Comparison of ENCODE assay signal across 8 cellular contexts in the genomic region with DNA sequence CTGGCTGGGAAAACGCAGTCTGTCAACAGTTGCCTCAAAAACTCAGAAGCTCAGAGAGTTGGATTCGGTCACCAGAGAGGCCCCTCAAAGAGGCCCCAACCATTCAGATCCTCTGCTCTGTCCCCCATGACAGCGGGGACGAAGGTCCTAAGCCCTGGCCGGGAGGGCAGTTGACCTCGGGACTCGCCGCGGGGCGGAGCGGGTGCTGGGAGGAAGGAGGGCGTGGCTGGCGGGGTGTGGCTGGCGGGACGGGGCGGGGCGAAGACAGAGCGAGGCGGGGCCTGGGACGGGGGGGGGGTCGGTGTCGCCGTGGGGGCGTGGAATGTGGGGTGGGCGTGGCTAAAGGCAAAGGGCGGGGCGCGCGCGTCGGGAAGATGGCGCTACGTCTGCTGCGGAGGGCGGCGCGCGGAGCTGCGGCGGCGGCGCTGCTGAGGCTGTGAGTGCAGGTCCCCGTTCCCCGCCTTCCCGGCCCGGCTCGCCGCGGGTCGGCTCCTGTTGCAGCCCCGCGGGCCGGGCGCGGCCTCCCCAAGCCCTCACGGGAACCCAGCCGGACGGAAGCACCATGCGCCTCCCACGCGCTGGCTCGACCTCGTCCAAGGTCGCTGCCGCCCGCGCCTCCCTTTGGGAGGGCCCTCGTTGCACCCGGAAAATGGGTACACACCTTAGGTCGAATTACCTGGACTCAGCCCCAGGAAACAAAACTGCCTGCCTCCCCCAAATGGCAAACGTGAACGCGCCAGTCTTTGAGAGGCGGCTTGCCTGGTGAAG. TPM values are rescaled to one million over a fixed set of nuclear protein-coding genes. Genes with fewer than 3 reads are reported as not detected.
DNase-seq lines count a peak whose midpoint lies in the region; ATAC-seq and TF ChIP-seq lines count a peak whose summit lies in the region.

CLYBL (plus strand) TSS at position 369 of the 768 bp plus-strand sequence.

- H3K36me3 Mint-ChIP-seq in activated naive CD8-positive, alpha-beta T cell treated with anti-CD3 and anti-CD28 coated beads, Interleukin-2, amount 10 ng/mL, durations not matched to agents 7 days and 5 days: no peaks in the 10 kb centered on the region

- H3K9ac ChIP-seq in MM.1S (ENCODE audit: low read length) (peak within 1 kb of the TSS; percentile 78), trophoblast cell (ENCODE audit: low read length) (no peak within 1 kb of the TSS)

- peak within 1 kb of the TSS; percentile 83 for H3K4me3 ChIP-seq in GM06990 (replicated peaks; ENCODE audit: low read depth, low read length)
- H3K4me3 ChIP-seq in MM.1S (ENCODE audit: low read length): peak within 1 kb of the TSS; percentile 68
- H3K4me3 ChIP-seq in trophoblast cell (ENCODE audit: low read depth, low read length): peak within 1 kb of the TSS; percentile 80
- peak within 1 kb of the TSS; percentile 45 to 87 (median 73) for H3K4me3 ChIP-seq in transverse colon

- H3K27me3 ChIP-seq in GM06990 (replicated peaks; ENCODE audit: control insufficient read depth, insufficient read depth, low read length) (no peaks in the 10 kb centered on the region), MM.1S (replicated peaks; ENCODE audit: insufficient read depth, low read length) (no peaks in the 10 kb centered on the region), trophoblast cell (ENCODE audit: insufficient read depth, low read length) (no peaks in the 10 kb centered on the region), transverse colon (no peaks in the 10 kb centered on the region)

- H4K12ac ChIP-seq in trophoblast cell (ENCODE audit: low read depth, low read length): peak within 1 kb of the TSS; percentile 93

- peak within 1 kb of the TSS; percentile 40 for H3K4ac ChIP-seq in trophoblast cell (ENCODE audit: low read depth, low read length)

- no peak for TF ChIP-seq EP300 in transverse colon (IDR thresholded peaks at IDR 0.05; ENCODE audit: low read depth)

- H2AFZ ChIP-seq in MM.1S (ENCODE audit: low read length) (peak within 1 kb of the TSS; percentile 72), trophoblast cell (ENCODE audit: insufficient read depth, low read length, poor library complexity) (peak within 1 kb of the TSS; percentile 99)

- no peak within 1 kb of the TSS for H2BK5ac ChIP-seq in trophoblast cell (ENCODE audit: low read depth, low read length, poor library complexity)

- H3K79me2 ChIP-seq in MM.1S (ENCODE audit: low read length) (no peaks in the 10 kb centered on the region; the same call in 1 of the 2 replicates), trophoblast cell (ENCODE audit: control insufficient read depth, insufficient read depth, low read length, poor library complexity) (peaks cover 3% of the 10 kb centered on the region)

- peak within 1 kb of the TSS; percentile 89 for H3K27ac Mint-ChIP-seq in activated naive CD8-positive, alpha-beta T cell treated with anti-CD3 and anti-CD28 coated beads, Interleukin-2, amount 10 ng/mL, durations not matched to agents 7 days and 5 days

- H3K18ac ChIP-seq in trophoblast cell (ENCODE audit: low read length): peak within 1 kb of the TSS; percentile 92

- peaks cover 4% of the 10 kb centered on the region for H3K4me1 ChIP-seq in MM.1S (ENCODE audit: low read length)
- peaks cover 3 to 8% of the 10 kb centered on the region in 2 experiments for H3K4me1 ChIP-seq in trophoblast cell (ENCODE audit: control insufficient read depth in 1 of 2, insufficient read depth in 2 of 2, low read length in 2 of 2)
- peaks cover 0 to 25% (median 12%) of the 10 kb centered on the region in 4 donors for H3K4me1 ChIP-seq in transverse colon

- no peak for TF ChIP-seq CTCF in GM06990 (IDR thresholded peaks at IDR 0.05; ENCODE audit: insufficient read depth, low read length, poor library complexity, severe bottlenecking)
- TF ChIP-seq CTCF in MM.1S (IDR thresholded peaks at IDR 0.05; ENCODE audit: low read length): no peak
- peak in 1 of 5 experiments; percentile 3 for TF ChIP-seq CTCF in transverse colon (IDR thresholded peaks at IDR 0.05)

- DNase-seq in GM06990 (ENCODE audit: extremely low read depth, insufficient read length) (peak; percentile 91), HCEC 1CT (peak; percentile 80), MM.1S (peak; percentile 87), SKM-1 treated with dmso at 0.1 percent for 144 hours (lab: John Stamatoyannopoulos, UW; ENCODE audit: unreplicated experiment) (peak; percentile 62), Right ventricle myocardium superior (peak; percentile 94), trophoblast cell (peak; percentile 68 to 83), transverse colon (peak; percentile 93)
- peak; percentile 94 for DNase-seq in activated naive CD8-positive, alpha-beta T cell treated with anti-CD3 and anti-CD28 coated beads, Interleukin-2, amount 10 ng/mL, durations not matched to agents 7 days and 5 days

- POLR2A ChIA-PET in activated naive CD8-positive, alpha-beta T cell treated with anti-CD3 and anti-CD28 coated beads, Interleukin-2, amount 10 ng/mL, durations not matched to agents 7 days and 5 days (lab: Charles Lee): interaction anchor here (0.8 to 2.4 kb wide), 5 partner anchors 8 to 105 kb away, joined by 3 to 10 read pairs (median 4); partner anchors contain the start of gene TM9SF2

- TF ChIP-seq POLR2A in transverse colon (IDR thresholded peaks at IDR 0.05): peak; percentile 50

- peaks cover 24% of the 10 kb centered on the region for H3K4me1 Mint-ChIP-seq in activated naive CD8-positive, alpha-beta T cell treated with anti-CD3 and anti-CD28 coated beads, Interleukin-2, amount 10 ng/mL, durations not matched to agents 7 days and 5 days

- intact Hi-C loops in Right ventricle myocardium superior (cut with DNase I): no loop called here
- intact Hi-C loops in transverse colon (cut with DNase I; ENCODE audit: low total_unique reads): no loop called here

- H2BK120ac ChIP-seq in trophoblast cell (ENCODE audit: insufficient read depth, low read length, poor library complexity): peak within 1 kb of the TSS; percentile 96

- H3K27ac ChIP-seq in MM.1S (ENCODE audit: low read length): peak within 1 kb of the TSS; percentile 88
- H3K27ac ChIP-seq in trophoblast cell (ENCODE audit: low read depth, low read length): no peak within 1 kb of the TSS
- H3K27ac ChIP-seq in transverse colon: peak within 1 kb of the TSS; percentile 87 to 93 (median 90)

- H4K20me1 ChIP-seq in MM.1S (ENCODE audit: insufficient read depth, low read length): no peaks in the 10 kb centered on the region

- H2BK12ac ChIP-seq in trophoblast cell (ENCODE audit: low read length): peak within 1 kb of the TSS; percentile 54

- H3K14ac ChIP-seq in trophoblast cell (ENCODE audit: low read length): peak within 1 kb of the TSS; percentile 86

- peak within 1 kb of the TSS; percentile 84 for H3K4me3 Mint-ChIP-seq in activated naive CD8-positive, alpha-beta T cell treated with anti-CD3 and anti-CD28 coated beads, Interleukin-2, amount 10 ng/mL, durations not matched to agents 7 days and 5 days

- H3K23ac ChIP-seq in trophoblast cell (ENCODE audit: low read length): no peak within 1 kb of the TSS

- peak within 1 kb of the TSS; percentile 89 for H3K4me2 ChIP-seq in MM.1S (ENCODE audit: low read depth, low read length)
- H3K4me2 ChIP-seq in trophoblast cell (ENCODE audit: low read length): peak within 1 kb of the TSS; percentile 72

- H3K36me3 ChIP-seq in GM06990 (ENCODE audit: control insufficient read depth, insufficient read depth, low read length) (no peaks in the 10 kb centered on the region), MM.1S (replicated peaks; ENCODE audit: insufficient read depth, low read length) (no peaks in the 10 kb centered on the region), trophoblast cell (ENCODE audit: control insufficient read depth in 1 of 2, insufficient read depth in 2 of 2, low read length in 2 of 2) (no peaks in the 10 kb centered on the region), transverse colon (no peaks in the 10 kb centered on the region)

- no CpG with 5 or more reads among the region's 74 CpGs for WGBS in trophoblast cell (ENCODE audit: extremely low coverage, insufficient coverage, insufficient read length)
- WGBS in transverse colon (ENCODE audit: low coverage in 1 of 2), 2 donors: 0% methylated on average over 53 of the region's 74 CpGs; no CpG with 5 or more reads in 1 of the 2 donors

- 0 out of 2 replicates have a peak, but pooled peaks cover 6% of the 10 kb centered on the region for H3F3A ChIP-seq in MM.1S (ENCODE audit: insufficient read depth, low read length)

- H3K9me3 ChIP-seq in MM.1S (replicated peaks; ENCODE audit: insufficient read depth, low read length): no peaks in the 10 kb centered on the region
- H3K9me3 ChIP-seq in trophoblast cell (ENCODE audit: insufficient read depth, low read depth, low read length): no peaks in the 10 kb centered on the region
- H3K9me3 ChIP-seq in transverse colon: no peaks in the 10 kb centered on the region

- H4K91ac ChIP-seq in trophoblast cell (ENCODE audit: low read depth, low read length): peak within 1 kb of the TSS; percentile 75

- H3K9me3 Mint-ChIP-seq in activated naive CD8-positive, alpha-beta T cell treated with anti-CD3 and anti-CD28 coated beads, Interleukin-2, amount 10 ng/mL, durations not matched to agents 7 days and 5 days: no peaks in the 10 kb centered on the region

- H3K9me2 ChIP-seq in MM.1S (replicated peaks; ENCODE audit: insufficient read depth, low read length): no peaks in the 10 kb centered on the region

- H3K79me1 ChIP-seq in trophoblast cell (ENCODE audit: low read length): peaks cover 4% of the 10 kb centered on the region

- H3K27me3 Mint-ChIP-seq in activated naive CD8-positive, alpha-beta T cell treated with anti-CD3 and anti-CD28 coated beads, Interleukin-2, amount 10 ng/mL, durations not matched to agents 7 days and 5 days: no peaks in the 10 kb centered on the region

- H4K8ac ChIP-seq in trophoblast cell (ENCODE audit: low read depth, low read length): peak within 1 kb of the TSS; percentile 93

- no peak within 1 kb of the TSS for H2AK5ac ChIP-seq in trophoblast cell (ENCODE audit: low read length)

- in situ Hi-C loops in transverse colon (cut with MboI; ENCODE audit: low pct_ligation_motif_present in 1 of 4, low pct_unique_long_range_greater_than_20kb in 1 of 4, low sequenced_read_pairs in 3 of 4): loop anchor here in 1 of 4 donors (25.0 kb wide), 1 partner anchor 94 kb away; the partner anchor contains the start of gene TM9SF2

- ATAC-seq in activated naive CD8-positive, alpha-beta T cell treated with anti-CD3 and anti-CD28 coated beads, Interleukin-2, amount 10 ng/mL, durations not matched to agents 7 days and 5 days (ENCODE audit: low read depth): peak; percentile 88
- peak; percentile 98 for ATAC-seq in Right ventricle myocardium superior (ENCODE audit: poor library complexity)

RNA-seq across cellular contexts. Expression of gene CLYBL, which starts in this region (rescaled TPM):
- 10 to 100 TPM in 1 of 2 experiments, 1 to 10 TPM in 1; 9.1 to 10.1 TPM for total RNA-seq in activated naive CD8-positive, alpha-beta T cell treated with anti-CD3 and anti-CD28 coated beads, Interleukin-2, amount 10 ng/mL, durations not matched to agents 7 days and 5 days
- total RNA-seq in Right ventricle myocardium superior: 28.8 TPM
- polyA plus RNA-seq in trophoblast cell (2013): 3.1 and 3.5 TPM in 2 replicates
- 10 to 100 TPM in 3 of 4 donors, 1 to 10 TPM in 1; 2.2 to 37.0 (median 20.5) TPM for total RNA-seq in transverse colon
